8 cellular contexts compared by ENCODE assay signal in genomic region chr1:93878501-93878888, GRCh38. TPM values are rescaled to one million over a fixed set of nuclear protein-coding genes. Genes with fewer than 3 reads are reported as not detected.
DNase-seq lines count a peak whose midpoint lies in the region; ATAC-seq, FAIRE-seq and TF ChIP-seq lines count a peak whose summit lies in the region.

No MANE protein-coding gene starts in this region.

- POLR2A ChIA-PET in Caco-2 (lab: Charles Lee): no interaction called here

- peak; percentile 7 to 38 for DNase-seq in Caco-2
- peak; percentile 7 for DNase-seq in HTR-8/SVneo (ENCODE audit: insufficient read length, low spot score)
- DNase-seq in activated CD4-positive, CD25-positive, alpha-beta regulatory T cell treated with anti-CD3 and anti-CD28 coated beads, Interleukin-2, amount 50 U/mL, for 72 hours: peak; percentile 62
- DNase-seq in cerebellum (ENCODE audit: low spot score): peak; percentile 13
- DNase-seq in right lobe of liver: peak; percentile 64 to 77 (median 65)
- DNase-seq in stimulated activated CD4-positive, alpha-beta T cell treated with anti-CD3 and anti-CD28 coated beads, TNF-alpha, amount 100 ng/mL, for 48 hours (ENCODE audit: low read depth in 3 of 3): peak; percentile 36 to 41 (median 38)
- DNase-seq in COR-L47 (lab: John Stamatoyannopoulos, UW): no peak

- intact Hi-C loops in Caco-2 (cut with micrococcal nuclease; ENCODE audit: unreplicated experiment): loop anchor here (2.0 kb wide), 1 partner anchor 30 kb away; the partner anchor contains the start of gene GCLM
- intact Hi-C loops in right lobe of liver (cut with DNase I): no loop called here

- H3K27me3 Mint-ChIP-seq in Caco-2 (ENCODE audit: insufficient read depth, unreplicated experiment): no peaks in the 10 kb centered on the region

- no peak for TF ChIP-seq CTCF in Caco-2 (IDR thresholded peaks at IDR 0.05; ENCODE audit: insufficient read depth in 1 of 2, low read depth in 1 of 2, low read length in 1 of 2, severe bottlenecking in 1 of 2, unreplicated experiment in 1 of 2)
- TF ChIP-seq CTCF in right lobe of liver (IDR thresholded peaks at IDR 0.05): no peak

- TSS peak; percentile 55 for BruUV-seq in Caco-2 (replicated peaks; lab: Mats Ljungman, UMichigan)

- H3K9me3 ChIP-seq in Caco-2 (no peaks in the 10 kb centered on the region), right lobe of liver (no peaks in the 10 kb centered on the region)

- CTCF ChIA-PET in Caco-2 (lab: Charles Lee): no interaction called here

- FAIRE-seq in HTR-8/SVneo (lab: Jason Lieb, UNC): no peak

- ATAC-seq in GM21381 (IDR thresholded peaks at IDR 0.05; ENCODE audit: unreplicated experiment) (peak; percentile 48), right lobe of liver (peak; percentile 51 to 71 (median 64))

- WGBS in right lobe of liver (ENCODE audit: insufficient coverage, low coverage, low lambda C conversion rate, missing lambda C conversion rate): 0% methylated on average over 14 of the region's 20 CpGs

- peaks cover 45% of the 10 kb centered on the region for H3K36me3 Mint-ChIP-seq in Caco-2 (ENCODE audit: insufficient read depth, unreplicated experiment)

- H3K4me1 ChIP-seq in Caco-2 (no peaks in the 10 kb centered on the region), right lobe of liver (peaks cover 0 to 20% (median 2%) of the 10 kb centered on the region in 4 donors)

- peak overlapping the region; percentile 90 for H3K4me3 Mint-ChIP-seq in Caco-2 (ENCODE audit: unreplicated experiment)

- no peaks in the 10 kb centered on the region for H3K27me3 ChIP-seq in Caco-2 (replicated peaks; ENCODE audit: control insufficient read depth, insufficient read depth, low read length)
- no peaks in the 10 kb centered on the region for H3K27me3 ChIP-seq in right lobe of liver

- no peak for TF ChIP-seq POLR2A in right lobe of liver (IDR thresholded peaks at IDR 0.05)

- H3K27ac Mint-ChIP-seq in Caco-2 (ENCODE audit: unreplicated experiment): peak overlapping the region; percentile 99

- H3K4me3 ChIP-seq in Caco-2 (ENCODE audit: low read depth, low read length) (peak overlapping the region; percentile 78), right lobe of liver (peak overlapping the region; percentile 75 to 90 (median 79))

- H3K36me3 ChIP-seq in Caco-2 (ENCODE audit: control insufficient read depth, insufficient read depth, low read length) (no peaks in the 10 kb centered on the region), right lobe of liver (peaks cover 0 to 40% (median 9%) of the 10 kb centered on the region in 4 donors)

- H3K27ac ChIP-seq in right lobe of liver: peak overlapping the region; percentile 83 to 96 (median 92)

- H3K4me1 Mint-ChIP-seq in Caco-2 (ENCODE audit: low read depth, unreplicated experiment): peaks cover 17% of the 10 kb centered on the region

- H3K9me3 Mint-ChIP-seq in Caco-2 (ENCODE audit: unreplicated experiment): no peaks in the 10 kb centered on the region

RNA-seq across cellular contexts. Expression of gene DNTTIP2, which starts 0.5 kb away (rescaled TPM):
- 39.0 and 39.9 TPM in 2 replicates for total RNA-seq in Caco-2 (2022)
- total RNA-seq in cerebellum: 15.8 TPM
- 10 to 100 TPM; 15.0 to 27.0 (median 22.2) TPM for total RNA-seq in right lobe of liver

RNA-seq across cellular contexts. Expression of gene GCLM, which starts 30.7 kb away (rescaled TPM):
- total RNA-seq in Caco-2 (2022) (11.7 and 11.8 TPM in 2 replicates), cerebellum (6.4 TPM), right lobe of liver (10 to 100 TPM; 19.9 to 49.8 (median 34.6) TPM)
